19 cellular contexts compared by ENCODE assay signal in the genomic region with DNA sequence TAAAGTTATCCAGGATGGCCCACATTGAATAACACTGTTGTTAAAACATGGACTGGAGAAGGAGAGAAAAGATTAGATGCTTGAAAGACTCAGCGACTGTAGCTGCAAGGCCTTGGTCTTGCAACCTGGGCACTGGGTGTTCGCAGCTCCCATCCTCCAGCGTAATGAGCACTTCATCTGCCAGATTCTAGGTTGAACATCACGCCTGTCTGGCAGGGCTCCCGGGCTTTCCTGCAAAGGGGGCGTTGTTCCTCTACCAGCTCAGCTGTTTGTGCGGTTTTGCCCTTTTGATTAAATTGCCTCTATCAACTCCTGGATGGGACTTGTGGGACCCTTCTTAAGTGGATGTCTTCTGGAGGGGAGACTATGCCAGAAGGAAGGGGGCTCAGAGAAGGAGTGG.
DNase-seq lines count a peak whose midpoint lies in the region; ATAC-seq and TF ChIP-seq lines count a peak whose summit lies in the region.
"Had no signal": no experiment of that assay in that cellular context is flagged by ENCODE, and none has a peak within 500 bp of the region (broad histone marks: within the 10 kb centered on the region; RNA-seq: fewer than 3 reads in every experiment).

No MANE protein-coding gene starts in this region.

- CTCF ChIA-PET in activated CD4-positive, alpha-beta memory T cell treated with anti-CD3 and anti-CD28 coated beads, Interleukin-2, amount 10 ng/mL, durations not matched to agents 7 days and 5 days (lab: Charles Lee) = no interaction called here

- H3K4me3 ChIP-seq in tibial artery = no peak overlapping the region
- H3K4me3 ChIP-seq: right lobe of liver had no signal

- no peaks in the 10 kb centered on the region for H3K9me3 Mint-ChIP-seq in chondrocyte (ENCODE audit: low read depth)
- no peaks in the 10 kb centered on the region for H3K9me3 Mint-ChIP-seq in activated CD4-positive, alpha-beta memory T cell treated with anti-CD3 and anti-CD28 coated beads, Interleukin-2, amount 10 ng/mL, durations not matched to agents 7 days and 5 days
- H3K9me3 Mint-ChIP-seq: activated B cell treated with CpG ODN at 0.5 μM for 24 hours; activated CD8-positive, alpha-beta T cell treated with anti-CD3 and anti-CD28 coated beads for 36 hours; activated naive CD4-positive, alpha-beta T cell treated with anti-CD3 and anti-CD28 coated beads, Interleukin-2, amount 10 ng/mL, durations not matched to agents 7 days and 5 days; activated T-cell treated with anti-CD3 and anti-CD28 coated beads, Interleukin-2, amount 50 U/mL, for 4 hours had no signal

- no peaks in the 10 kb centered on the region for H3K36me3 ChIP-seq in tibial artery

- H3K4me1 Mint-ChIP-seq in chondrocyte (ENCODE audit: low read depth) = peaks cover 37% of the 10 kb centered on the region
- no peaks in the 10 kb centered on the region for H3K4me1 Mint-ChIP-seq in activated CD4-positive, alpha-beta memory T cell treated with anti-CD3 and anti-CD28 coated beads, Interleukin-2, amount 10 ng/mL, durations not matched to agents 7 days and 5 days
- H3K4me1 Mint-ChIP-seq: activated B cell treated with CpG ODN at 0.5 μM for 24 hours; activated naive CD4-positive, alpha-beta T cell treated with anti-CD3 and anti-CD28 coated beads, Interleukin-2, amount 10 ng/mL, durations not matched to agents 7 days and 5 days; B cell had no signal

- H3K27me3 Mint-ChIP-seq in chondrocyte (ENCODE audit: low read depth) = no peaks in the 10 kb centered on the region
- peaks cover 5% of the 10 kb centered on the region for H3K27me3 Mint-ChIP-seq in activated CD4-positive, alpha-beta memory T cell treated with anti-CD3 and anti-CD28 coated beads, Interleukin-2, amount 10 ng/mL, durations not matched to agents 7 days and 5 days
- H3K27me3 Mint-ChIP-seq: activated B cell treated with CpG ODN at 0.5 μM for 24 hours; activated CD8-positive, alpha-beta T cell treated with anti-CD3 and anti-CD28 coated beads for 36 hours; B cell had no signal

- POLR2A ChIA-PET in activated CD4-positive, alpha-beta memory T cell treated with anti-CD3 and anti-CD28 coated beads, Interleukin-2, amount 10 ng/mL, durations not matched to agents 7 days and 5 days (lab: Charles Lee) = no interaction called here

- H3K4me1 ChIP-seq in tibial artery = peaks cover 0 to 40% (median 17%) of the 10 kb centered on the region in 4 donors
- H3K4me1 ChIP-seq: right lobe of liver had no signal

- DNase-seq in NCI-H1092 treated with DMSO at 0.1 percent for 48 hours (lab: John Stamatoyannopoulos, UW) (peak; percentile 85), NCI-H2029 treated with DMSO at 0.1 percent for 48 hours (lab: John Stamatoyannopoulos, UW) (peak; percentile 72), chondrocyte (ENCODE audit: low spot score) (peak; percentile 39), sciatic nerve (ENCODE audit: low spot score) (no peak), tibial artery (no peak)
- no peak for DNase-seq in activated CD4-positive, alpha-beta memory T cell treated with anti-CD3 and anti-CD28 coated beads, Interleukin-2, amount 10 ng/mL, durations not matched to agents 7 days and 5 days
- DNase-seq: activated B cell treated with CpG ODN at 0.5 μM for 24 hours; activated CD8-positive, alpha-beta T cell treated with anti-CD3 and anti-CD28 coated beads for 36 hours; activated naive CD4-positive, alpha-beta T cell treated with anti-CD3 and anti-CD28 coated beads, Interleukin-2, amount 10 ng/mL, durations not matched to agents 7 days and 5 days; activated T-cell treated with anti-CD3 and anti-CD28 coated beads, Interleukin-2, amount 50 U/mL, for 4 hours; effector memory CD4-positive, alpha-beta T cell; glutamatergic neuron; occipital lobe; SK-N-SH; stimulated activated naive CD4-positive, alpha-beta T cell treated with Interleukin-2 at 50 U/mL for 16 hours; T-helper 9 cell had no signal

- H3K27ac Mint-ChIP-seq in chondrocyte (ENCODE audit: unreplicated experiment) = no peak overlapping the region
- H3K27ac Mint-ChIP-seq in activated CD4-positive, alpha-beta memory T cell treated with anti-CD3 and anti-CD28 coated beads, Interleukin-2, amount 10 ng/mL, durations not matched to agents 7 days and 5 days = no peak overlapping the region
- H3K27ac Mint-ChIP-seq: activated B cell treated with CpG ODN at 0.5 μM for 24 hours; activated CD8-positive, alpha-beta T cell treated with anti-CD3 and anti-CD28 coated beads for 36 hours; activated naive CD4-positive, alpha-beta T cell treated with anti-CD3 and anti-CD28 coated beads, Interleukin-2, amount 10 ng/mL, durations not matched to agents 7 days and 5 days had no signal

- no peak overlapping the region for H3K27ac ChIP-seq in tibial artery
- H3K27ac ChIP-seq: right lobe of liver had no signal

- intact Hi-C loops in sciatic nerve (cut with DNase I) (no loop called here), tibial artery (cut with DNase I; ENCODE audit: low total_unique reads) (no loop called here)

- no peaks in the 10 kb centered on the region for H3K27me3 ChIP-seq in tibial artery
- H3K27me3 ChIP-seq: right lobe of liver had no signal

- ATAC-seq in sciatic nerve = peak; percentile 7
- ATAC-seq in GM21381 (IDR thresholded peaks at IDR 0.05; ENCODE audit: unreplicated experiment) = no peak
- ATAC-seq: activated CD8-positive, alpha-beta T cell treated with anti-CD3 and anti-CD28 coated beads for 36 hours; activated T-cell treated with anti-CD3 and anti-CD28 coated beads, Interleukin-2, amount 50 U/mL, for 4 hours; right lobe of liver had no signal

- H3K9me3 ChIP-seq in tibial artery = no peaks in the 10 kb centered on the region
- H3K9me3 ChIP-seq: right lobe of liver, SK-N-SH had no signal

- no peaks in the 10 kb centered on the region for H3K36me3 Mint-ChIP-seq in chondrocyte (ENCODE audit: low read depth)
- no peaks in the 10 kb centered on the region for H3K36me3 Mint-ChIP-seq in activated CD4-positive, alpha-beta memory T cell treated with anti-CD3 and anti-CD28 coated beads, Interleukin-2, amount 10 ng/mL, durations not matched to agents 7 days and 5 days (ENCODE audit: low read depth)
- H3K36me3 Mint-ChIP-seq: activated naive CD4-positive, alpha-beta T cell treated with anti-CD3 and anti-CD28 coated beads, Interleukin-2, amount 10 ng/mL, durations not matched to agents 7 days and 5 days had no signal

- TF ChIP-seq CTCF in chondrocyte (IDR thresholded peaks at IDR 0.05) (no peak), tibial artery (IDR thresholded peaks at IDR 0.05) (no peak)

- no peak overlapping the region for H3K4me3 Mint-ChIP-seq in chondrocyte (ENCODE audit: unreplicated experiment)
- no peak overlapping the region for H3K4me3 Mint-ChIP-seq in activated CD4-positive, alpha-beta memory T cell treated with anti-CD3 and anti-CD28 coated beads, Interleukin-2, amount 10 ng/mL, durations not matched to agents 7 days and 5 days
- H3K4me3 Mint-ChIP-seq: activated B cell treated with CpG ODN at 0.5 μM for 24 hours; activated CD8-positive, alpha-beta T cell treated with anti-CD3 and anti-CD28 coated beads for 36 hours; activated naive CD4-positive, alpha-beta T cell treated with anti-CD3 and anti-CD28 coated beads, Interleukin-2, amount 10 ng/mL, durations not matched to agents 7 days and 5 days; activated T-cell treated with anti-CD3 and anti-CD28 coated beads, Interleukin-2, amount 50 U/mL, for 4 hours; B cell had no signal

Comparison
In these comparisons a context has a peak if more than half of its experiments do, and no peak if none do; other contexts are left out.
1. DNase-seq: peak in NCI-H1092 treated with DMSO at 0.1 percent for 48 hours (single experiment), NCI-H2029 treated with DMSO at 0.1 percent for 48 hours (single experiment) and chondrocyte (single experiment); none in sciatic nerve (single experiment), tibial artery (0 of 2) and activated CD4-positive, alpha-beta memory T cell treated with anti-CD3 and anti-CD28 coated beads, Interleukin-2, amount 10 ng/mL, durations not matched to agents 7 days and 5 days (single experiment).